ENCODE assay signal across 18 cellular contexts in genomic region chr1:16922885-16923431, GRCh38. TPM values are rescaled to one million over a fixed set of nuclear protein-coding genes. Genes with fewer than 3 reads are reported as not detected.
A peak's percentile ranks its signal among the peaks of the same experiment; 100 is the strongest.
DNase-seq lines count a peak whose midpoint lies in the region; ATAC-seq, FAIRE-seq and TF ChIP-seq lines count a peak whose summit lies in the region.
"Had no signal": no experiment of that assay in that cellular context is flagged by ENCODE, and none has a peak within 500 bp of the region (broad histone marks: within the 10 kb centered on the region; RNA-seq: fewer than 3 reads in every experiment).

No MANE protein-coding gene starts in this region.

- H3K9me3 ChIP-seq in HEK293 (ENCODE audit: control insufficient read depth, insufficient read depth, low read depth, low read length) (no peaks in the 10 kb centered on the region), K562 (replicated peaks; ENCODE audit: control insufficient read depth, insufficient read depth, low read depth, low read length) (no peaks in the 10 kb centered on the region), neural progenitor cell (ENCODE audit: low read depth) (no peaks in the 10 kb centered on the region), gastrocnemius medialis (no peaks in the 10 kb centered on the region), colonic mucosa (no peaks in the 10 kb centered on the region)
- H3K9me3 ChIP-seq: thoracic aorta had no signal

- ATAC-seq in K562 (peak; percentile 43), GM18867 (IDR thresholded peaks at IDR 0.05; ENCODE audit: unreplicated experiment) (no peak), gastrocnemius medialis (no peak)

- H3K27me3 ChIP-seq in K562 (ENCODE audit: control insufficient read depth in 2 of 2, insufficient read depth in 2 of 2, low read length in 2 of 2): peaks cover 8 to 13% of the 10 kb centered on the region in 2 experiments; a peak in 3 of 5 replicates
- no peaks in the 10 kb centered on the region for H3K27me3 ChIP-seq in neural progenitor cell
- H3K27me3 ChIP-seq in gastrocnemius medialis: no peaks in the 10 kb centered on the region
- no peaks in the 10 kb centered on the region for H3K27me3 ChIP-seq in colonic mucosa

- H3K4me3 ChIP-seq in HEK293 (ENCODE audit: low read depth, low read length) (no peak overlapping the region), K562 (no peak overlapping the region), neural progenitor cell (peak overlapping the region; percentile 64), gastrocnemius medialis (no peak overlapping the region), colonic mucosa (no peak overlapping the region)
- H3K4me3 ChIP-seq: PC-9, thoracic aorta had no signal

- peak overlapping the region; percentile 90 for H3K4me3 Mint-ChIP-seq in neural progenitor cell
- H3K4me3 Mint-ChIP-seq: HFFc6 had no signal

- H2AFZ ChIP-seq in K562 (ENCODE audit: low read depth, low read length): 0 out of 2 replicates have a peak overlapping the region, but pooled peaks have one; percentile 5
- H2AFZ ChIP-seq in neural progenitor cell (replicated peaks): no peak overlapping the region
- H2AFZ ChIP-seq: PC-9 had no signal

- H3K27ac ChIP-seq in HEK293 (ENCODE audit: extremely low read depth, low read depth, low read length) (no peak overlapping the region), K562 (ENCODE audit: extremely low read depth, low read depth, low read length) (no peak overlapping the region), neural progenitor cell (no peak overlapping the region), gastrocnemius medialis (no peak overlapping the region), colonic mucosa (no peak overlapping the region)
- H3K27ac ChIP-seq: PC-9, thoracic aorta had no signal

- TF ChIP-seq CTCF in HEK293 (tag by site-specific recombination; IDR thresholded peaks at IDR 0.05): no peak
- TF ChIP-seq CTCF in K562 (IDR thresholded peaks at IDR 0.05 in 2 of 3, conservative IDR thresholded peaks at IDR 0.05 in 1 of 3; ENCODE audit: insufficient read depth in 2 of 3, low read depth in 1 of 3, low read length in 3 of 3): 0 out of 6 replicates have a peak, but pooled peaks of 1 of the 3 experiments have one; percentile 19
- TF ChIP-seq CTCF in neural progenitor cell (IDR thresholded peaks at IDR 0.05): no peak
- TF ChIP-seq CTCF in gastrocnemius medialis (IDR thresholded peaks at IDR 0.05 in 4 of 5, conservative IDR thresholded peaks at IDR 0.05 in 1 of 5): no peak
- no peak for TF ChIP-seq CTCF in colonic mucosa (IDR thresholded peaks at IDR 0.05)

- TF ChIP-seq EP300 in K562 (IDR thresholded peaks at IDR 0.05; ENCODE audit: low read length): no peak

- H3K4me1 ChIP-seq in HEK293 (ENCODE audit: control insufficient read depth, insufficient read depth, low read length): peaks cover 4% of the 10 kb centered on the region; the same call in 1 of the 2 replicates
- H3K4me1 ChIP-seq in K562 (replicated peaks in 1 of 2; ENCODE audit: control insufficient read depth in 2 of 2, insufficient read depth in 2 of 2, low read length in 2 of 2): peaks cover 0 to 21% of the 10 kb centered on the region in 2 experiments; a peak in 3 of 5 replicates
- H3K4me1 ChIP-seq in neural progenitor cell: peaks cover 34% of the 10 kb centered on the region
- peaks cover 0 to 9% of the 10 kb centered on the region in 2 donors for H3K4me1 ChIP-seq in gastrocnemius medialis
- H3K4me1 ChIP-seq in colonic mucosa: no peaks in the 10 kb centered on the region

- CTCF ChIA-PET in HEK293 (lab: Yijun Ruan, JAX) (interaction anchor here (0.7 kb wide), 2 partner anchors 23 to 29 kb away, joined by 3 read pairs; no protein-coding TSS in a partner anchor), K562 (lab: Yijun Ruan, JAX; ENCODE audit: low intra/inter-chr PET ratio) (no interaction called here)

- intact Hi-C loops in K562 (cut with micrococcal nuclease): no loop called here
- intact Hi-C loops in gastrocnemius medialis (cut with DNase I; ENCODE audit: low total_unique reads): no loop called here
- intact Hi-C loops in colonic mucosa (cut with DNase I): no loop called here

- in situ Hi-C loops in K562 (cut with MboI) (loop anchor here (25.0 kb wide), 1 partner anchor 311 kb away; the partner anchor contains the start of gene NBPF1), gastrocnemius medialis (cut with MboI; ENCODE audit: low sequenced_read_pairs in 4 of 4) (no loop called here)

- BruUV-seq in K562 (replicated peaks; lab: Mats Ljungman, UMichigan): no TSS peak

- peaks cover 45% of the 10 kb centered on the region for H3F3A ChIP-seq in neural progenitor cell (ENCODE audit: low read depth)

- TF ChIP-seq RAD21 in K562 (CRISPR knock-in tag; conservative IDR thresholded peaks at IDR 0.05 in 1 of 2, IDR thresholded peaks at IDR 0.05 in 1 of 2): no peak

- no peaks in the 10 kb centered on the region for H3K9me3 Mint-ChIP-seq in neural progenitor cell
- H3K9me3 Mint-ChIP-seq: activated T-helper 2 cell treated with anti-CD3 and anti-CD28 coated beads, Interferon-gamma antibody, Interleukin-2, Interleukin-4, amounts not matched to agents 10 μg/mL and 5 μg/mL and 100 μg/mL, durations not matched to agents 14 hours and 24 hours and 36 hours; HFFc6 had no signal

- H4K20me1 ChIP-seq in K562 (replicated peaks; ENCODE audit: control insufficient read depth, insufficient read depth, low read length) (no peaks in the 10 kb centered on the region; the same call in none of the 2 replicates), neural progenitor cell (ENCODE audit: low read depth) (peaks cover 12% of the 10 kb centered on the region)

- TF ChIP-seq POLR2A in K562 (conservative IDR thresholded peaks at IDR 0.05) (no peak), gastrocnemius medialis (IDR thresholded peaks at IDR 0.05) (no peak)

- POLR2A ChIA-PET in HEK293 (lab: Yijun Ruan, JAX): interaction anchor here (0.6 to 2.1 kb wide), 2 partner anchors 8 to 18 kb away, joined by 3 to 8 read pairs; no protein-coding TSS in a partner anchor
- POLR2A ChIA-PET in K562 (lab: Yijun Ruan, JAX): interaction anchor here (4.2 kb wide), 1 partner anchor 18 kb away, joined by 32 read pairs; no protein-coding TSS in a partner anchor

- H3K9me1 ChIP-seq in K562 (ENCODE audit: control insufficient read depth, insufficient read depth, low read length): no peaks in the 10 kb centered on the region

- H3K36me3 Mint-ChIP-seq in neural progenitor cell: peaks cover 8% of the 10 kb centered on the region

- H3K4me1 Mint-ChIP-seq in neural progenitor cell: peaks cover 68% of the 10 kb centered on the region

- H3K36me3 ChIP-seq in HEK293 (ENCODE audit: control insufficient read depth in 2 of 2, insufficient read depth in 1 of 2, low read length in 2 of 2): no peaks in the 10 kb centered on the region
- no peaks in the 10 kb centered on the region for H3K36me3 ChIP-seq in K562 (ENCODE audit: control insufficient read depth, insufficient read depth, low read length)
- H3K36me3 ChIP-seq in neural progenitor cell: no peaks in the 10 kb centered on the region
- H3K36me3 ChIP-seq in gastrocnemius medialis: no peaks in the 10 kb centered on the region
- no peaks in the 10 kb centered on the region for H3K36me3 ChIP-seq in colonic mucosa
- H3K36me3 ChIP-seq: thoracic aorta had no signal

- peak overlapping the region; percentile 15 for H3K27ac Mint-ChIP-seq in neural progenitor cell
- H3K27ac Mint-ChIP-seq: activated T-helper 2 cell treated with anti-CD3 and anti-CD28 coated beads, Interferon-gamma antibody, Interleukin-2, Interleukin-4, amounts not matched to agents 10 μg/mL and 5 μg/mL and 100 μg/mL, durations not matched to agents 14 hours and 24 hours and 36 hours; HFFc6 had no signal

- peaks cover 4% of the 10 kb centered on the region for H3K27me3 Mint-ChIP-seq in neural progenitor cell (ENCODE audit: insufficient read depth, low read depth)

- H3K4me2 ChIP-seq in K562 (ENCODE audit: insufficient read depth, low read length) (no peak overlapping the region), neural progenitor cell (peak overlapping the region; percentile 100)
- H3K4me2 ChIP-seq: PC-9 had no signal

- no peaks in the 10 kb centered on the region for H3K79me2 ChIP-seq in K562 (ENCODE audit: control insufficient read depth, insufficient read depth, low read length)
- H3K79me2 ChIP-seq in neural progenitor cell (ENCODE audit: low read depth): peaks cover 62% of the 10 kb centered on the region

- DNase-seq in NOMO-1 treated with DMSO at 0.1 percent for 48 hours (lab: John Stamatoyannopoulos, UW; ENCODE audit: unreplicated experiment) (peak; percentile 7), NOMO-1 treated with dmso at 0.1 percent for 144 hours (lab: John Stamatoyannopoulos, UW; ENCODE audit: unreplicated experiment) (no peak), K562 (ENCODE audit: extremely low read depth in 1 of 4, low spot score in 3 of 4) (peak; percentile 33 to 35 (median 34)), neural progenitor cell (ENCODE audit: low spot score) (no peak), gastrocnemius medialis (no peak), colonic mucosa (no peak)
- DNase-seq: activated CD4-positive, alpha-beta T cell treated with anti-CD3 and anti-CD28 coated beads, Interleukin-2, amount 50 U/mL, for 1 hour; HFFc6; mesenchymal stem cell; NCI-H345; occipital lobe; PC-9; stimulated activated CD4-positive, alpha-beta T cell treated with anti-CD3 and anti-CD28 coated beads, Interleukin-12 subunit alpha, Interleukin-12 subunit beta, amount 100 ng/mL, for 4 hours had no signal

- no peak for FAIRE-seq in K562 (lab: Jason Lieb, UNC)

- 22% methylated on average over 18 of the region's 18 CpGs for WGBS in K562 (ENCODE audit: insufficient coverage, low coverage, missing lambda C conversion rate)

- H3K9ac ChIP-seq in K562 (ENCODE audit: insufficient read depth in 1 of 2, low read depth in 2 of 2, low read length in 2 of 2): peak overlapping the region in 1 of 2 experiments; percentile 15; a peak in 1 of 4 replicates
- H3K9ac ChIP-seq in neural progenitor cell: peak overlapping the region; percentile 42
- H3K9ac ChIP-seq in colonic mucosa (ENCODE audit: low read depth in 2 of 2, low read length in 2 of 2): no peak overlapping the region

RNA-seq across cellular contexts. Expression of gene CROCC, which starts 1.2 kb away (rescaled TPM):
- 51.0 and 132 TPM in 2 replicates for total RNA-seq in K562 (2011; cell fraction: chromatin; rRNA removed; ENCODE audit: low replicate concordance)
- total RNA-seq in K562 (2011; cell fraction: nucleolus; rRNA removed): 69.0 and 78.0 TPM in 2 replicates
- 84.0 and 111 TPM in 2 replicates for total RNA-seq in K562 (2011; cell fraction: nucleoplasm; rRNA removed)
- 6.3 and 9.7 TPM in 2 replicates for total RNA-seq in K562 (2014; rRNA removed)
- total RNA-seq in K562 (2014; rRNA removed; fragmentation: Illumina TruSeq; extraction: Trizol): 1.9 and 3.0 TPM in 2 replicates
- 7.3 and 7.6 TPM in 2 replicates for total RNA-seq in K562 (2015; rRNA removed; fragmentation: Illumina TruSeq; extraction: Trizol)
- 9.3 and 10.4 TPM in 2 replicates for total RNA-seq in K562 (2021)
- 8.6 and 15.2 TPM in 2 replicates for polyA plus RNA-seq in K562 (2011; rRNA removed)
- 5.8 and 6.7 TPM in 2 replicates for polyA plus RNA-seq in K562 (2011; cell fraction: cytosol; rRNA removed)
- 80.5 and 99.7 TPM in 2 replicates for polyA plus RNA-seq in K562 (2011; cell fraction: nucleus; rRNA removed)
- polyA plus RNA-seq in K562 (2012): 10.2 and 16.9 TPM in 2 replicates
- polyA plus RNA-seq in K562 (2014; fragmentation: Illumina TruSeq; extraction: Trizol): 7.8 and 8.4 TPM in 2 replicates
- under 1 TPM; 0.17 TPM for polyA plus RNA-seq in K562 (2014; fragmentation: Nextera tagmentation; extraction: Ambion mirVana)
- polyA plus RNA-seq in K562 (2014; rRNA removed): 14.4 and 15.4 TPM in 2 replicates
- 5.7 and 7.6 TPM in 2 replicates for polyA minus RNA-seq in K562 (2011; rRNA and poly(A)+ RNA removed)
- 2.3 and 2.7 TPM in 2 replicates for polyA minus RNA-seq in K562 (2011; cell fraction: cytosol; rRNA and poly(A)+ RNA removed)
- 14.9 and 19.0 TPM in 2 replicates for polyA minus RNA-seq in K562 (2011; cell fraction: nucleus; rRNA and poly(A)+ RNA removed)
- total RNA-seq in neural progenitor cell (ENCODE audit: low replicate concordance): 15.2 and 76.7 TPM in 2 replicates
- total RNA-seq in gastrocnemius medialis: 1 to 10 TPM; 3.0 to 8.0 (median 5.3) TPM
- 10 to 100 TPM in 1 of 2 donors, 1 to 10 TPM in 1; 6.9 to 21.6 TPM for total RNA-seq in colonic mucosa

RNA-seq across cellular contexts. Expression of gene RNU1-2, which starts 27.2 kb away (rescaled TPM):
- under 0.01 TPM in 2 replicates for total RNA-seq in K562 (2011; cell fraction: chromatin; rRNA removed; ENCODE audit: low replicate concordance)
- under 0.01 and 21,200 TPM in 2 replicates for total RNA-seq in K562 (2011; cell fraction: nucleolus; rRNA removed)
- total RNA-seq in K562 (2011; cell fraction: nucleoplasm; rRNA removed): under 0.01 and 24,158 TPM in 2 replicates
- total RNA-seq in K562 (2014; rRNA removed): under 0.01 TPM in 2 replicates
- 28,565 and 32,823 TPM in 2 replicates for total RNA-seq in K562 (2014; rRNA removed; fragmentation: Illumina TruSeq; extraction: Trizol)
- 20,456 and 27,045 TPM in 2 replicates for total RNA-seq in K562 (2015; rRNA removed; fragmentation: Illumina TruSeq; extraction: Trizol)
- total RNA-seq in K562 (2021): 2,231 and 2,538 TPM in 2 replicates
- 83.9 TPM in 1 of 2 replicates, not detected in the other for polyA plus RNA-seq in K562 (2011; rRNA removed)
- under 0.01 TPM in 1 of 2 replicates, not detected in the other for polyA plus RNA-seq in K562 (2011; cell fraction: cytosol; rRNA removed)
- polyA plus RNA-seq in K562 (2011; cell fraction: nucleus; rRNA removed): under 0.01 and 1,424 TPM in 2 replicates
- polyA plus RNA-seq in K562 (2012): 25.1 TPM in 1 of 2 replicates, not detected in the other
- not detected in 2 replicates for polyA plus RNA-seq in K562 (2014; fragmentation: Illumina TruSeq; extraction: Trizol)
- polyA plus RNA-seq in K562 (2014; fragmentation: Nextera tagmentation; extraction: Ambion mirVana): 1 to 10 TPM in 1 of 2 experiments, not detected in 1; 3.0 TPM
- polyA plus RNA-seq in K562 (2014; rRNA removed): not detected in 2 replicates
- 10,756 and 20,531 TPM in 2 replicates for polyA minus RNA-seq in K562 (2011; rRNA and poly(A)+ RNA removed)
- polyA minus RNA-seq in K562 (2011; cell fraction: cytosol; rRNA and poly(A)+ RNA removed): 58,964 and 66,171 TPM in 2 replicates
- polyA minus RNA-seq in K562 (2011; cell fraction: nucleus; rRNA and poly(A)+ RNA removed): 66,769 and 85,880 TPM in 2 replicates
- under 0.01 TPM in 2 replicates for total RNA-seq in neural progenitor cell (ENCODE audit: low replicate concordance)
- total RNA-seq in gastrocnemius medialis: under 1 TPM in 1 of 4 donors, not detected in 3; under 0.01 TPM
- 1,000 to 10,000 TPM; 1,159 to 2,517 TPM for total RNA-seq in colonic mucosa

RNA-seq across cellular contexts. Expression of gene MFAP2, which starts 57.5 kb away (rescaled TPM):
- total RNA-seq in K562 (2011; cell fraction: chromatin; rRNA removed; ENCODE audit: low replicate concordance): not detected in 2 replicates
- total RNA-seq in K562 (2011; cell fraction: nucleolus; rRNA removed): not detected in 2 replicates
- not detected in 2 replicates for total RNA-seq in K562 (2011; cell fraction: nucleoplasm; rRNA removed)
- total RNA-seq in K562 (2014; rRNA removed) (not detected in 2 replicates), K562 (2014; rRNA removed; fragmentation: Illumina TruSeq; extraction: Trizol) (not detected in 2 replicates), K562 (2015; rRNA removed; fragmentation: Illumina TruSeq; extraction: Trizol) (not detected in 2 replicates), K562 (2021) (0.31 TPM in 1 of 2 replicates, not detected in the other), neural progenitor cell (ENCODE audit: low replicate concordance) (68.8 and 160 TPM in 2 replicates), gastrocnemius medialis (1 to 10 TPM in 1 of 4 donors, under 1 TPM in 2, not detected in 1; 0.34 to 1.8 (median 0.36) TPM), colonic mucosa (1 to 10 TPM; 1.4 to 6.0 TPM)
- polyA plus RNA-seq in K562 (2011; rRNA removed) (not detected in 2 replicates), K562 (2014; fragmentation: Illumina TruSeq; extraction: Trizol) (0.18 TPM in 1 of 2 replicates, not detected in the other), K562 (2014; fragmentation: Nextera tagmentation; extraction: Ambion mirVana) (not detected), K562 (2014; rRNA removed) (not detected in 2 replicates)
- polyA plus RNA-seq in K562 (2011; cell fraction: cytosol; rRNA removed): not detected in 2 replicates
- polyA plus RNA-seq in K562 (2011; cell fraction: nucleus; rRNA removed): 0.30 TPM in 1 of 2 replicates, not detected in the other
- polyA plus RNA-seq in K562 (2012): not detected in 2 replicates
- not detected in 2 replicates for polyA minus RNA-seq in K562 (2011; rRNA and poly(A)+ RNA removed)
- not detected in 2 replicates for polyA minus RNA-seq in K562 (2011; cell fraction: cytosol; rRNA and poly(A)+ RNA removed)
- polyA minus RNA-seq in K562 (2011; cell fraction: nucleus; rRNA and poly(A)+ RNA removed): not detected in 2 replicates
- total RNA-seq: activated T-helper 2 cell treated with anti-CD3 and anti-CD28 coated beads, Interferon-gamma antibody, Interleukin-2, Interleukin-4, amounts not matched to agents 10 μg/mL and 5 μg/mL and 100 μg/mL, durations not matched to agents 14 hours and 24 hours and 36 hours; T-helper 1 cell treated with Interleukin-12 subunit alpha and Interleukin-12 subunit beta and Interleukin-4 antibody, amounts not matched to agents 30 ng/mL and 1 ng/mL, for 36 hours had no signal

Comparison
In these comparisons a context has a peak if more than half of its experiments do, and no peak if none do; other contexts are left out.
1. DNase-seq: peak in NOMO-1 treated with DMSO at 0.1 percent for 48 hours (single experiment) and K562 (4 of 4); none in NOMO-1 treated with dmso at 0.1 percent for 144 hours (single experiment), neural progenitor cell (single experiment), gastrocnemius medialis (0 of 2) and colonic mucosa (single experiment).